ENCODE assay signal across 14 cellular contexts in genomic region chr1:150596095-150596892, GRCh38. TPM values are rescaled to one million over a fixed set of nuclear protein-coding genes. Genes with fewer than 3 reads are reported as not detected.
DNase-seq lines count a peak whose midpoint lies in the region; ATAC-seq and TF ChIP-seq lines count a peak whose summit lies in the region.
"Had no signal": no experiment of that assay in that cellular context is flagged by ENCODE, and none has a peak within 500 bp of the region (broad histone marks: within the 10 kb centered on the region; RNA-seq: fewer than 3 reads in every experiment).

No MANE protein-coding gene starts in this region.

- CTCF ChIA-PET in Panc1 (lab: Charles Lee): interaction anchor here (0.6 kb wide), 1 partner anchor 64 kb away, joined by 4 read pairs; no protein-coding TSS in a partner anchor

- BruUV-seq in Panc1 (replicated peaks; lab: Mats Ljungman, UMichigan): no TSS peak

- H3K27ac ChIP-seq in Panc1 (ENCODE audit: low read length): no peak overlapping the region

- no peak overlapping the region for H3K4me3 ChIP-seq in Panc1 (ENCODE audit: low read depth in 2 of 2, low read length in 2 of 2)
- H3K4me3 ChIP-seq: body of pancreas had no signal

- H3K36me3 ChIP-seq in Panc1 (ENCODE audit: control insufficient read depth, insufficient read depth, low read length): no peaks in the 10 kb centered on the region

- intact Hi-C loops in Panc1 (cut with micrococcal nuclease; ENCODE audit: unreplicated experiment): no loop called here

- no peaks in the 10 kb centered on the region for H3K4me1 ChIP-seq in Panc1 (ENCODE audit: control insufficient read depth, insufficient read depth, low read length)

- DNase-seq in EH (ENCODE audit: low read depth): peak; percentile 48
- DNase-seq in Panc1 (ENCODE audit: low read depth, low spot score): no peak
- peak; percentile 61 for DNase-seq in epidermal melanocyte (ENCODE audit: insufficient read length, low spot score)
- peak; percentile 72 for DNase-seq in renal cortical epithelial cell (ENCODE audit: low read depth)
- no peak for DNase-seq in glomerular visceral epithelial cell (ENCODE audit: extremely low spot score)
- no peak for DNase-seq in NCI-H82 treated with DMSO at 0.1 percent for 48 hours (lab: John Stamatoyannopoulos, UW; ENCODE audit: unreplicated experiment)
- DNase-seq in KBM-7: no peak
- DNase-seq: activated CD4-positive, alpha-beta T cell treated with anti-CD3 and anti-CD28 coated beads, Interleukin-2, amount 50 U/mL, for 1 hour; activated effector memory CD4-positive, alpha-beta T cell treated with Interleukin-2 at 50 U/mL for 16 hours; body of pancreas; COR-L47; NCI-H1417 treated with DMSO at 0.1 percent for 48 hours; NCI-H446 treated with DMSO at 0.1 percent for 48 hours had no signal

- no peaks in the 10 kb centered on the region for H3K9me3 ChIP-seq in Panc1 (ENCODE audit: control insufficient read depth, insufficient read depth, low read depth, low read length)
- H3K9me3 ChIP-seq: body of pancreas had no signal

- POLR2A ChIA-PET in Panc1 (lab: Charles Lee): interaction anchor here (0.6 kb wide), 1 partner anchor 17 kb away, joined by 4 read pairs; no protein-coding TSS in a partner anchor

- in situ Hi-C loops in Panc1 (cut with HindIII; ENCODE audit: low pct_unique_long_range_greater_than_20kb, low sequenced_read_pairs): no loop called here
- in situ Hi-C loops in KBM-7 (cut with MboI; ENCODE audit: low pct_unique_long_range_greater_than_20kb, low sequenced_read_pairs): no loop called here

- TF ChIP-seq CTCF in Panc1 (IDR thresholded peaks at IDR 0.05): no peak

- peak; percentile 64 for ATAC-seq in Panc1
- ATAC-seq: body of pancreas, sciatic nerve had no signal

- H3K27me3 ChIP-seq in Panc1 (ENCODE audit: control insufficient read depth, insufficient read depth, low read length): no peaks in the 10 kb centered on the region
- H3K27me3 ChIP-seq: body of pancreas had no signal

RNA-seq across cellular contexts. Expression of gene MCL1, which starts 16.9 kb away (rescaled TPM):
- 126 TPM for total RNA-seq in Panc1 (2021; ENCODE audit: unreplicated experiment)
- polyA plus RNA-seq in Panc1 (2012; ENCODE audit: insufficient read length): 76.7 TPM
- 250 and 364 TPM in 2 replicates for total RNA-seq in renal cortical epithelial cell

RNA-seq across cellular contexts. Expression of gene ENSA, which starts 33.1 kb away (rescaled TPM):
- total RNA-seq in Panc1 (2021; ENCODE audit: unreplicated experiment) (207 TPM), renal cortical epithelial cell (109 and 232 TPM in 2 replicates)
- polyA plus RNA-seq in Panc1 (2012; ENCODE audit: insufficient read length): 208 TPM

RNA-seq across cellular contexts. Expression of gene ADAMTSL4, which starts 47.1 kb away (rescaled TPM):
- total RNA-seq in Panc1 (2021; ENCODE audit: unreplicated experiment) (9.5 TPM), renal cortical epithelial cell (1.4 and 7.4 TPM in 2 replicates)
- 10.4 TPM for polyA plus RNA-seq in Panc1 (2012; ENCODE audit: insufficient read length)

Comparison
In these comparisons a context has a peak if more than half of its experiments do, and no peak if none do; other contexts are left out.
1. DNase-seq: peak in EH (single experiment), epidermal melanocyte (single experiment) and renal cortical epithelial cell (single experiment); none in Panc1 (single experiment), glomerular visceral epithelial cell (single experiment), NCI-H82 treated with DMSO at 0.1 percent for 48 hours (single experiment) and KBM-7 (single experiment).